14 cellular contexts compared by ENCODE assay signal in the genomic region with DNA sequence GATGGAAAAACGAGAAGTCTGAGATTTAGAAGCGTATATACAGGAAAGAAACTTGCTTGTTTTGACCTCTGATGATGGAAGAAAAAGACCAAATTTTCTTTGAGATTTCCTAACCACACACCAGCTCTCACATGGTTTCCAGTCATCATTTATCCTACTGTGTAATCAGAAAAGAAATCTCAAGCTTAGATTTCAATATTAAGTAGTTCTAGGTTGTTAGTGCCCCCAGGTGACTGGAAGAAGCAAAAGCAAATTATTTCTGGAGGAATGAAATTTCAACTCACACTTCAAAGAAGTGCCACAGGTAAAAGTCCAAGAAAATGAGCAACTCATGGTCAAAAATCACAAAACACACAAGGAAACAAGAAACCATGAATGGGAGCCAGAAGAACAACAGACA. TPM values are rescaled to one million over a fixed set of nuclear protein-coding genes. Genes with fewer than 3 reads are reported as not detected.
A peak's percentile ranks its signal among the peaks of the same experiment; 100 is the strongest.
DNase-seq lines count a peak whose midpoint lies in the region; ATAC-seq, FAIRE-seq and TF ChIP-seq lines count a peak whose summit lies in the region.
"Had no signal": no experiment of that assay in that cellular context is flagged by ENCODE, and none has a peak within 500 bp of the region (broad histone marks: within the 10 kb centered on the region; RNA-seq: fewer than 3 reads in every experiment).

No MANE protein-coding gene starts in this region.

- H3K27me3 ChIP-seq in adipocyte (replicated peaks; ENCODE audit: control insufficient read depth, insufficient read depth, low read length) (peaks cover 24% of the 10 kb centered on the region), foreskin keratinocyte (peaks cover 22% of the 10 kb centered on the region)
- H3K27me3 ChIP-seq: vagina had no signal

- no peaks in the 10 kb centered on the region for H3K36me3 ChIP-seq in adipocyte (ENCODE audit: control insufficient read depth, insufficient read depth, low read length, severe bottlenecking)
- H3K36me3 ChIP-seq: lower lobe of right lung, vagina had no signal

- no peak for ATAC-seq in foreskin keratinocyte
- no peak for ATAC-seq in HG03108 (IDR thresholded peaks at IDR 0.05; ENCODE audit: unreplicated experiment)
- ATAC-seq in GM21723 (IDR thresholded peaks at IDR 0.05; ENCODE audit: unreplicated experiment) = no peak
- ATAC-seq in HG03039 (IDR thresholded peaks at IDR 0.05; ENCODE audit: unreplicated experiment) = no peak

- H3K9ac ChIP-seq in adipocyte (ENCODE audit: low read length) = no peak overlapping the region

- peaks cover 1% of the 10 kb centered on the region for H3K9me3 ChIP-seq in adipocyte (ENCODE audit: control insufficient read depth, low read length)
- H3K9me3 ChIP-seq: lower lobe of right lung, vagina had no signal

- H3K27ac ChIP-seq in foreskin keratinocyte = no peak overlapping the region
- H3K27ac ChIP-seq: lower lobe of right lung, vagina had no signal

- peak; percentile 48 for TF ChIP-seq CTCF in AG09319 (IDR thresholded peaks at IDR 0.05; ENCODE audit: low read depth, low read length)
- TF ChIP-seq CTCF in foreskin keratinocyte (conservative IDR thresholded peaks at IDR 0.05) = peak; percentile 62

- peaks cover 7% of the 10 kb centered on the region for H3K4me1 ChIP-seq in adipocyte (ENCODE audit: control insufficient read depth, insufficient read depth, low read length)
- no peaks in the 10 kb centered on the region for H3K4me1 ChIP-seq in foreskin keratinocyte
- H3K4me1 ChIP-seq: vagina had no signal

- DNase-seq in AG09319 (ENCODE audit: extremely low read depth, low read depth) (peak; percentile 15), HTR-8/SVneo (ENCODE audit: insufficient read length, low spot score) (peak; percentile 25), adipocyte (ENCODE audit: low read depth) (peak; percentile 44), foreskin keratinocyte (peak in 1 of 2 donors; percentile 16), NCI-H2081 (lab: John Stamatoyannopoulos, UW) (no peak)
- DNase-seq: activated CD4-positive, alpha-beta T cell treated with anti-CD3 and anti-CD28 coated beads for 48 hours; cortex of kidney; glutamatergic neuron; lower lobe of right lung; NCI-H524 had no signal

- no peak overlapping the region for H3K4me3 ChIP-seq in adipocyte (ENCODE audit: low read length)
- H3K4me3 ChIP-seq: lower lobe of right lung, vagina had no signal

- FAIRE-seq in HTR-8/SVneo (lab: Jason Lieb, UNC) = peak; percentile 16

RNA-seq across cellular contexts. Expression of a gene that starts 51.8 kb away (rescaled TPM):
- 4.5 and 6.4 TPM in 2 replicates for total RNA-seq in foreskin keratinocyte
- 2.4 and 2.6 TPM in 2 replicates for polyA plus RNA-seq in foreskin keratinocyte

Comparison
In these comparisons a context has a peak if more than half of its experiments do, and no peak if none do; other contexts are left out.
1. DNase-seq: peak in AG09319 (single experiment), HTR-8/SVneo (single experiment) and adipocyte (single experiment); none in NCI-H2081 (0 of 2).